In genomic region chr11:125591659-125592304, GRCh38 we compare ENCODE assay signal across 8 cellular contexts. TPM values are rescaled to one million over a fixed set of nuclear protein-coding genes. Genes with fewer than 3 reads are reported as not detected.
A peak's percentile ranks its signal among the peaks of the same experiment; 100 is the strongest.
DNase-seq lines count a peak whose midpoint lies in the region; ATAC-seq, FAIRE-seq and TF ChIP-seq lines count a peak whose summit lies in the region.

No MANE protein-coding gene starts in this region.

- H3K27me3 ChIP-seq in heart right ventricle (no peaks in the 10 kb centered on the region), psoas muscle (ENCODE audit: insufficient read depth in 3 of 3, low read length in 2 of 3) (no peaks in the 10 kb centered on the region)

- FAIRE-seq in A549 (lab: Jason Lieb, UNC) (no peak), RCC 7860 (lab: Jason Lieb, UNC) (no peak)

- H3K9me3 ChIP-seq in A549 (no peaks in the 10 kb centered on the region), heart right ventricle (no peaks in the 10 kb centered on the region), psoas muscle (no peaks in the 10 kb centered on the region)

- TF ChIP-seq EP300 in A549 (IDR thresholded peaks at IDR 0.05): no peak

- H3K4me3 ChIP-seq in A549 (peak overlapping the region; percentile 55), heart right ventricle (peak overlapping the region; percentile 59 to 82 (median 72)), psoas muscle (peak overlapping the region; percentile 70)

- peak overlapping the region; percentile 81 for H3K4me2 ChIP-seq in A549

- POLR2A ChIA-PET in A549 (lab: Yijun Ruan, JAX): interaction anchor here (0.9 to 1.8 kb wide), 4 partner anchors 9 to 638 kb away, joined by 3 to 16 read pairs (median 7); partner anchors contain the start of genes EI24 and HYLS1

- DNase-seq in A549 (ENCODE audit: low read depth in 1 of 2, low spot score in 1 of 2) (peak in 1 of 2 experiments; percentile 10), RCC 7860 (ENCODE audit: low spot score) (peak; percentile 5), heart right ventricle (peak; percentile 9 to 21), psoas muscle (peak; percentile 25 to 69), NOMO-1 treated with dmso at 0.1 percent for 144 hours (lab: John Stamatoyannopoulos, UW; ENCODE audit: unreplicated experiment) (no peak)
- peak; percentile 33 for DNase-seq in activated naive CD4-positive, alpha-beta T cell treated with anti-CD3 and anti-CD28 coated beads, Interleukin-2, amount 50 U/mL, for 16 hours

- no peak for TF ChIP-seq CTCF in A549 (IDR thresholded peaks at IDR 0.05)
- TF ChIP-seq CTCF in heart right ventricle (IDR thresholded peaks at IDR 0.05): no peak
- no peak for TF ChIP-seq CTCF in psoas muscle (IDR thresholded peaks at IDR 0.05)

- peaks cover 0 to 12% (median 4%) of the 10 kb centered on the region in 9 donors for H3K36me3 ChIP-seq in heart right ventricle
- peaks cover 0 to 10% of the 10 kb centered on the region in 2 donors for H3K36me3 ChIP-seq in psoas muscle (ENCODE audit: insufficient read depth in 1 of 2, low read depth in 1 of 2)

- peaks cover 23% of the 10 kb centered on the region; the same call in 2 of the 3 replicates for H3K4me1 ChIP-seq in A549
- H3K4me1 ChIP-seq in heart right ventricle: peaks cover 4 to 38% (median 31%) of the 10 kb centered on the region in 9 donors
- peaks cover 20% of the 10 kb centered on the region for H3K4me1 ChIP-seq in psoas muscle

- CTCF ChIA-PET in A549 (lab: Yijun Ruan, JAX): interaction anchor here (0.6 to 1.9 kb wide), 3 partner anchors 22 to 36 kb away, joined by 3 to 5 read pairs (median 4); partner anchors contain the start of genes CHEK1 and EI24

- no peak for TF ChIP-seq POLR2A in A549 (IDR thresholded peaks at IDR 0.05; ENCODE audit: low read length)

- WGBS in A549 (ENCODE audit: missing lambda C conversion rate): 6% methylated on average over 26 of the region's 29 CpGs
- WGBS in heart right ventricle, 2 donors: 1 to 2% methylated on average over 29 of the region's 29 CpGs
- 1 to 2% (median 2%) methylated on average over 25 to 29 of the region's 29 CpGs for WGBS in psoas muscle, 3 donors

- intact Hi-C loops in heart right ventricle (cut with DNase I): loop anchor here in 2 of 10 donors (1.0 to 10.0 kb wide), 4 partner anchors 21 to 637 kb away; partner anchors contain the start of genes CCDC15 (in 1 of the 2), CHEK1 (in 1 of the 2) and EI24 (in 1 of the 2)
- intact Hi-C loops in psoas muscle (cut with DNase I): loop anchor here (2.0 to 10.0 kb wide), 4 partner anchors 33 to 673 kb away; partner anchors contain the start of genes CHEK1 (in 2 of the 2), FOXRED1 (in 1 of the 2) and SRPRA (in 1 of the 2)

- no peak for TF ChIP-seq RAD21 in A549 (conservative IDR thresholded peaks at IDR 0.05 in 1 of 2, IDR thresholded peaks at IDR 0.05 in 1 of 2)

- H3K27ac ChIP-seq in A549 (peak overlapping the region; percentile 84 to 96), heart right ventricle (peak overlapping the region; percentile 83 to 97 (median 94)), psoas muscle (peak overlapping the region; percentile 96)

- ATAC-seq in A549: peak; percentile 60 to 62
- peak; percentile 1 for ATAC-seq in GM18508 (IDR thresholded peaks at IDR 0.05; ENCODE audit: insufficient read depth, unreplicated experiment)
- peak; percentile 17 for ATAC-seq in HG02943 (IDR thresholded peaks at IDR 0.05; ENCODE audit: low read depth, unreplicated experiment)
- ATAC-seq in heart right ventricle: peak; percentile 4 to 53 (median 32)
- ATAC-seq in psoas muscle: peak; percentile 21 to 57 (median 30)

TF ChIP-seq in A549, 52 proteins besides CTCF, POLR2A, EP300 and RAD21:
- TF ChIP-seq FOSB (CRISPR knock-in tag; IDR thresholded peaks at IDR 0.05): peak; percentile 67; the same call in 1 of the 2 replicates
- TF ChIP-seq EHF (CRISPR knock-in tag; IDR thresholded peaks at IDR 0.05): no peak
- 0 out of 2 replicates have a peak, but pooled peaks have one; percentile 25 for TF ChIP-seq HOXB5 (CRISPR knock-in tag; IDR thresholded peaks at IDR 0.05)
- TF ChIP-seq ESRRA (IDR thresholded peaks at IDR 0.05; ENCODE audit: borderline replicate concordance, low read length): no peak
- TF ChIP-seq HOXA7 (CRISPR knock-in tag; IDR thresholded peaks at IDR 0.05): 0 out of 2 replicates have a peak, but pooled peaks have one; percentile 45
- no peak for TF ChIP-seq JUN (IDR thresholded peaks at IDR 0.05)
- TF ChIP-seq POLR2AphosphoS2 (conservative IDR thresholded peaks at IDR 0.05; ENCODE audit: low read length): no peak
- TF ChIP-seq ZNF302 (CRISPR knock-in tag; IDR thresholded peaks at IDR 0.05): no peak

RNA-seq across cellular contexts. Expression of gene STT3A, which starts 0.9 kb away (rescaled TPM):
- polyA plus RNA-seq in A549 (2011; rRNA removed) (197 and 283 TPM in 2 replicates), A549 (2017; fragmentation: RNase III; extraction: RNeasy Plus Mini Kit Qiagen cat#74134 plus additional on column Dnase treatment) (83.8 to 92.1 TPM (median 89.6 TPM) in 3 replicates), heart right ventricle (10 to 100 TPM; 19.5 to 61.0 TPM), psoas muscle (10 to 100 TPM; 23.3 to 58.9 (median 34.4) TPM)
- polyA plus RNA-seq in A549 (2012; cell fraction: cytosol; rRNA removed): 46.9 and 47.2 TPM in 2 replicates
- polyA plus RNA-seq in A549 (2012; cell fraction: nucleus; rRNA removed): 66.0 and 90.3 TPM in 2 replicates
- 536 and 572 TPM in 2 replicates for polyA minus RNA-seq in A549 (2011; rRNA and poly(A)+ RNA removed)
- total RNA-seq in heart right ventricle (10 to 100 TPM; 52.1 to 83.9 (median 58.5) TPM), psoas muscle (10 to 100 TPM; 27.2 to 33.1 (median 31.0) TPM)

RNA-seq across cellular contexts. Expression of gene EI24, which starts 22.5 kb away (rescaled TPM):
- polyA plus RNA-seq in A549 (2011; rRNA removed) (132 and 138 TPM in 2 replicates), A549 (2017; fragmentation: RNase III; extraction: RNeasy Plus Mini Kit Qiagen cat#74134 plus additional on column Dnase treatment) (106 to 112 TPM (median 108 TPM) in 3 replicates), heart right ventricle (10 to 100 TPM; 16.5 to 72.9 TPM), psoas muscle (100 to 1,000 TPM in 1 of 3 donors, 10 to 100 TPM in 2; 72.1 to 184 (median 74.4) TPM)
- polyA plus RNA-seq in A549 (2012; cell fraction: cytosol; rRNA removed): 62.8 and 79.9 TPM in 2 replicates
- polyA plus RNA-seq in A549 (2012; cell fraction: nucleus; rRNA removed): 21.9 and 35.8 TPM in 2 replicates
- 70.8 and 80.8 TPM in 2 replicates for polyA minus RNA-seq in A549 (2011; rRNA and poly(A)+ RNA removed)
- total RNA-seq in heart right ventricle (10 to 100 TPM; 43.3 to 73.7 (median 51.5) TPM), psoas muscle (100 to 1,000 TPM in 2 of 4 donors, 10 to 100 TPM in 2; 52.9 to 140 (median 93.6) TPM)

RNA-seq across cellular contexts. Expression of gene CHEK1, which starts 33.2 kb away (rescaled TPM):
- polyA plus RNA-seq in A549 (2011; rRNA removed) (47.0 and 64.5 TPM in 2 replicates), A549 (2017; fragmentation: RNase III; extraction: RNeasy Plus Mini Kit Qiagen cat#74134 plus additional on column Dnase treatment) (35.2 to 39.0 TPM (median 38.8 TPM) in 3 replicates), heart right ventricle (under 1 TPM; 0.64 to 0.73 TPM), psoas muscle (1 to 10 TPM in 2 of 3 donors, under 1 TPM in 1; 0.64 to 1.3 (median 1.2) TPM)
- polyA plus RNA-seq in A549 (2012; cell fraction: cytosol; rRNA removed): 15.7 and 16.0 TPM in 2 replicates
- 6.1 and 9.5 TPM in 2 replicates for polyA plus RNA-seq in A549 (2012; cell fraction: nucleus; rRNA removed)
- polyA minus RNA-seq in A549 (2011; rRNA and poly(A)+ RNA removed): 20.1 and 24.1 TPM in 2 replicates
- total RNA-seq in heart right ventricle (1 to 10 TPM in 8 of 10 donors, under 1 TPM in 2; 0.93 to 3.8 (median 1.3) TPM), psoas muscle (under 1 TPM; 0.44 to 0.97 (median 0.69) TPM)

Comparison
In these comparisons a context has a peak if more than half of its experiments do, and no peak if none do; other contexts are left out.
1. ATAC-seq: peak in every context shown above with its lines; median percentile 61 in A549; 32 in heart right ventricle; 30 in psoas muscle; 17 in HG02943; 1 in GM18508.